Comparison of ENCODE assay signal across 13 cellular contexts in the genomic region with DNA sequence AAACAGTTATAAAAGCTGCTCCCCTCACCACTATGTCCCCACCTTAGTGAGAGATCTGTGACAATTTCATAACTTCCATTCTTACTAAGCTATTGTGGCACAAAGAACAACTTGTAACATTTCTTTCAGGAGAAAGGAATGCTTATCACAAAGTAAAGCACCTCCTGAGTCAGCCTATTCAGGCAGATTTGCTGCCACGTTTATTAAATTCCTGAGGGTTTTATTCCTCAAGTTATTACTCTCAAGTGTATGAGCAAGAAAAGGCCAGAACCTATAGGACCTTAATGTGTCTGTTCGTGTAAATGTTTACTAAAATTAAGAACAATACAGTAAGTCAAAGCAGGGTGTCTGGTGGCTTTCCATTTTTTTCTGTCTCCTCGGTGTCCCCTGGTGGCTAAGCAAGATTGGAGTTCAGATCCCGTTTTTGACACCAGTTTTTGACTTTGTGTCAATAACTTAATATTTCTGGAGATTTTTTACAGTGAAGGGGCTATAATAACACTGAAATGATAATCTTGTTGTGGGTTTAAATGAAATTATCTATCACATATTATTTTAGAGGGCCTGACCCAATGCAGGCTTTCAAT.
A peak's percentile ranks its signal among the peaks of the same experiment; 100 is the strongest.
DNase-seq lines count a peak whose midpoint lies in the region; ATAC-seq, FAIRE-seq and TF ChIP-seq lines count a peak whose summit lies in the region.
"Had no signal": no experiment of that assay in that cellular context is flagged by ENCODE, and none has a peak within 500 bp of the region (broad histone marks: within the 10 kb centered on the region; RNA-seq: fewer than 3 reads in every experiment).

No MANE protein-coding gene starts in this region.

- H3K27ac ChIP-seq in SU-DHL-6 (ENCODE audit: low read depth, low read length) (no peak overlapping the region), hepatocyte (no peak overlapping the region)
- H3K27ac ChIP-seq: testis had no signal

- no peaks in the 10 kb centered on the region for H3F3A ChIP-seq in SU-DHL-6 (ENCODE audit: insufficient read depth)

- no peak for DNase-seq in D721Med (ENCODE audit: insufficient read length, low spot score)
- peak; percentile 13 for DNase-seq in HS-5 (ENCODE audit: low read depth)
- DNase-seq in hepatocyte (ENCODE audit: low spot score), result no peak
- DNase-seq in 8988T, result no peak
- DNase-seq: activated T-cell treated with anti-CD3 and anti-CD28 coated beads for 4 hours, DMS79 treated with DMSO at 0.1 percent for 48 hours, left colon, NCI-H526 treated with DMSO at 0.1 percent for 48 hours, testis had no signal

- WGBS in hepatocyte (ENCODE audit: low lambda C conversion rate, missing lambda C conversion rate), result 38% methylated on average over 4 of the region's 4 CpGs

- H4K20me1 ChIP-seq in SU-DHL-6 (ENCODE audit: low read depth, low read length), result no peaks in the 10 kb centered on the region
- no peaks in the 10 kb centered on the region for H4K20me1 ChIP-seq in hepatocyte (ENCODE audit: insufficient read depth, poor library complexity, severe bottlenecking)

- H2AFZ ChIP-seq in SU-DHL-6 (ENCODE audit: low read depth, low read length, severe bottlenecking) (peak overlapping the region; percentile 12), hepatocyte (no peak overlapping the region)

- H3K9me3 ChIP-seq in SU-DHL-6 (ENCODE audit: insufficient read depth, low read length) (no peaks in the 10 kb centered on the region), hepatocyte (ENCODE audit: low read depth) (no peaks in the 10 kb centered on the region)
- H3K9me3 ChIP-seq: testis had no signal

- H3K36me3 ChIP-seq in SU-DHL-6 (ENCODE audit: low read length) (no peaks in the 10 kb centered on the region), hepatocyte (replicated peaks; ENCODE audit: insufficient read depth, low read depth) (no peaks in the 10 kb centered on the region)

- peak; percentile 54 for TF ChIP-seq CTCF in D721Med (IDR thresholded peaks at IDR 0.05; ENCODE audit: insufficient read depth, missing control alignments)
- no peak for TF ChIP-seq CTCF in SU-DHL-6 (IDR thresholded peaks at IDR 0.05; ENCODE audit: insufficient read depth, low read length, poor library complexity, severe bottlenecking)
- peak; percentile 38 for TF ChIP-seq CTCF in hepatocyte (IDR thresholded peaks at IDR 0.05; ENCODE audit: poor library complexity)

- ATAC-seq in GM19463 (IDR thresholded peaks at IDR 0.05; ENCODE audit: unreplicated experiment) (no peak), GM21367 (IDR thresholded peaks at IDR 0.05; ENCODE audit: unreplicated experiment) (no peak)
- ATAC-seq: HepG2, left colon had no signal

- no peaks in the 10 kb centered on the region for H3K4me1 ChIP-seq in hepatocyte (ENCODE audit: insufficient read depth)
- H3K4me1 ChIP-seq: testis had no signal

- H3K9ac ChIP-seq in SU-DHL-6 (ENCODE audit: low read length), result no peak overlapping the region

- no peaks in the 10 kb centered on the region for H3K9me2 ChIP-seq in SU-DHL-6 (replicated peaks; ENCODE audit: insufficient read depth, low read length)
- no peaks in the 10 kb centered on the region for H3K9me2 ChIP-seq in hepatocyte (replicated peaks; ENCODE audit: insufficient read depth)

- H3K4me3 ChIP-seq in SU-DHL-6 (ENCODE audit: insufficient read depth, low read length, poor library complexity, severe bottlenecking) (no peak overlapping the region), hepatocyte (no peak overlapping the region)
- H3K4me3 ChIP-seq: testis had no signal

- no peaks in the 10 kb centered on the region for H3K79me2 ChIP-seq in SU-DHL-6 (ENCODE audit: insufficient read depth, low read length)
- no peaks in the 10 kb centered on the region for H3K79me2 ChIP-seq in hepatocyte

- H3K27me3 ChIP-seq in SU-DHL-6 (ENCODE audit: low read length), result no peaks in the 10 kb centered on the region
- H3K27me3 ChIP-seq in hepatocyte, result no peaks in the 10 kb centered on the region
- H3K27me3 ChIP-seq: testis had no signal

- H3K4me2 ChIP-seq in SU-DHL-6 (ENCODE audit: low read depth, low read length, poor library complexity, severe bottlenecking), result no peak overlapping the region
- no peak overlapping the region for H3K4me2 ChIP-seq in hepatocyte

- peak; percentile 67 for FAIRE-seq in D721Med (lab: Jason Lieb, UNC)
- FAIRE-seq: HepG2 had no signal
